In genomic region chr15:67197364-67197695, GRCh38 we compare ENCODE assay signal across 1 cellular context.
TF ChIP-seq lines count a peak whose summit lies in the region.

No MANE protein-coding gene starts in this region.

TF ChIP-seq in HepG2, 621 proteins besides CTCF, POLR2A, EP300 and RAD21:
- TF ChIP-seq NPAS2 (CRISPR knock-in tag; IDR thresholded peaks at IDR 0.05; ENCODE audit: borderline replicate concordance) (0 out of 2 replicates have a peak, but pooled peaks have one; percentile 35), FOSL1 (CRISPR knock-in tag; IDR thresholded peaks at IDR 0.05; ENCODE audit: borderline replicate concordance) (no peak), POLR2G (IDR thresholded peaks at IDR 0.05; ENCODE audit: low read depth, low read length) (0 out of 2 replicates have a peak, but pooled peaks have one; percentile 6)
